ENCODE assay signal across 13 cellular contexts in genomic region chr3:75672142-75672775, GRCh38. TPM values are rescaled to one million over a fixed set of nuclear protein-coding genes. Genes with fewer than 3 reads are reported as not detected.
DNase-seq lines count a peak whose midpoint lies in the region; ATAC-seq and TF ChIP-seq lines count a peak whose summit lies in the region.
"Not testable (repeated sequence)": the region's sequence is repeated elsewhere in the genome, so short reads cannot be mapped to it uniquely, and the experiment has no call there.
"Had no signal": no experiment of that assay in that cellular context is flagged by ENCODE, and none has a peak within 500 bp of the region (broad histone marks: within the 10 kb centered on the region; RNA-seq: fewer than 3 reads in every experiment).

No MANE protein-coding gene starts in this region.

- peak overlapping the region; percentile 74 for H3K4me2 ChIP-seq in MM.1S (ENCODE audit: low read depth, low read length)
- peak overlapping the region; percentile 91 for H3K4me2 ChIP-seq in hepatocyte

- peaks cover 32 to 60% (median 35%) of the 10 kb centered on the region in 3 donors for H3K27me3 Mint-ChIP-seq in naive B cell

- H3K9me2 ChIP-seq in MM.1S (replicated peaks; ENCODE audit: insufficient read depth, low read length); hepatocyte (replicated peaks; ENCODE audit: insufficient read depth): not testable (repeated sequence)

- intact Hi-C loops in spleen (cut with DNase I; ENCODE audit: low total_unique reads): not testable (repeated sequence)

- H3K4me3 Mint-ChIP-seq in naive B cell: peak overlapping the region in 5 of 8 donors; percentile 35 to 83 (median 81)

- H3K27ac Mint-ChIP-seq in naive B cell: peak overlapping the region in 1 of 6 donors; percentile 31

- not testable (repeated sequence) for H3K36me3 ChIP-seq in H7 (replicated peaks; ENCODE audit: control insufficient read depth, insufficient read depth, low read length); MM.1S (replicated peaks; ENCODE audit: insufficient read depth, low read length); hepatocyte (replicated peaks; ENCODE audit: insufficient read depth, low read depth); spleen

- not testable (repeated sequence) for TF ChIP-seq POLR2A in spleen (IDR thresholded peaks at IDR 0.05)

- H3K27me3 ChIP-seq in AG04450 (ENCODE audit: control insufficient read depth, insufficient read depth, low read length): not testable (repeated sequence)
- peaks cover 47% of the 10 kb centered on the region for H3K27me3 ChIP-seq in H7 (ENCODE audit: control insufficient read depth, insufficient read depth, low read length)
- peaks cover 16% of the 10 kb centered on the region for H3K27me3 ChIP-seq in MM.1S (replicated peaks; ENCODE audit: insufficient read depth, low read length)
- H3K27me3 ChIP-seq in hepatocyte: peaks cover 36% of the 10 kb centered on the region
- peaks cover 0 to 68% (median 31%) of the 10 kb centered on the region in 7 donors for H3K27me3 ChIP-seq in spleen (replicated peaks in 1 of 7)

- not testable (repeated sequence) for ATAC-seq in naive B cell (ENCODE audit: low read depth in 2 of 2)

- TF ChIP-seq CTCF in AG04450 (IDR thresholded peaks at IDR 0.05; ENCODE audit: low read depth, low read length) (peak; percentile 37), MM.1S (IDR thresholded peaks at IDR 0.05; ENCODE audit: low read length) (peak; percentile 34), hepatocyte (IDR thresholded peaks at IDR 0.05; ENCODE audit: poor library complexity) (peak; percentile 48), spleen (IDR thresholded peaks at IDR 0.05 in 8 of 11, conservative IDR thresholded peaks at IDR 0.05 in 3 of 11) (peak in 2 of 11 experiments; percentile 4 to 25)
- not testable (repeated sequence) for TF ChIP-seq CTCF in epithelial cell of proximal tubule (conservative IDR thresholded peaks at IDR 0.05; ENCODE audit: low read depth, low read length)

- WGBS in hepatocyte (ENCODE audit: low lambda C conversion rate, missing lambda C conversion rate): 26% methylated on average over 59 of the region's 59 CpGs
- 7 to 16% (median 15%) methylated on average over 47 to 59 of the region's 59 CpGs for WGBS in spleen, 5 donors

- H2AFZ ChIP-seq in MM.1S (ENCODE audit: low read length): peak overlapping the region; percentile 89
- peak overlapping the region; percentile 90 for H2AFZ ChIP-seq in hepatocyte

- H3F3A ChIP-seq in MM.1S (ENCODE audit: insufficient read depth, low read length): not testable (repeated sequence)

- H3K4me3 ChIP-seq in AG04450 (ENCODE audit: low read depth, low read length): peak overlapping the region; percentile 68
- peak overlapping the region; percentile 67 for H3K4me3 ChIP-seq in H7 (ENCODE audit: insufficient read depth, low read depth, low read length)
- peak overlapping the region; percentile 69 for H3K4me3 ChIP-seq in MM.1S (ENCODE audit: low read length)
- H3K4me3 ChIP-seq in epithelial cell of proximal tubule (ENCODE audit: low read depth, low read length): peak overlapping the region; percentile 56
- H3K4me3 ChIP-seq in hepatocyte: peak overlapping the region; percentile 46
- H3K4me3 ChIP-seq in spleen: peak overlapping the region in 6 of 8 donors; percentile 6 to 65 (median 31)

- POLR2A ChIA-PET in AG04450 (lab: Yijun Ruan, JAX): interaction anchor here (1.1 kb wide), 1 partner anchor 113 kb away, joined by 4 read pairs; the partner anchor contains the start of gene ZNF717

- H3K4me1 ChIP-seq in MM.1S (ENCODE audit: low read length); hepatocyte (ENCODE audit: insufficient read depth): not testable (repeated sequence)
- peaks cover 0 to 43% (median 17%) of the 10 kb centered on the region in 6 donors for H3K4me1 ChIP-seq in spleen

- not testable (repeated sequence) for H4K20me1 ChIP-seq in MM.1S (ENCODE audit: insufficient read depth, low read length); hepatocyte (ENCODE audit: insufficient read depth, poor library complexity, severe bottlenecking)

- peaks cover 5 to 47% of the 10 kb centered on the region in 2 donors for H3K36me3 Mint-ChIP-seq in naive B cell

- H3K9me3 ChIP-seq in AG04450 (ENCODE audit: control insufficient read depth, insufficient read depth, low read length): peaks cover 37% of the 10 kb centered on the region
- H3K9me3 ChIP-seq in MM.1S (replicated peaks; ENCODE audit: insufficient read depth, low read length); hepatocyte (ENCODE audit: low read depth): not testable (repeated sequence)
- peaks cover 0 to 60% (median 32%) of the 10 kb centered on the region in 8 donors for H3K9me3 ChIP-seq in spleen

- H3K9me3 Mint-ChIP-seq in naive B cell: peaks cover 19 to 71% (median 52%) of the 10 kb centered on the region in 7 donors

- not testable (repeated sequence) for H3K79me2 ChIP-seq in MM.1S (ENCODE audit: low read length); hepatocyte

- DNase-seq in AG04450 (ENCODE audit: low read depth, low spot score) (peak; percentile 59), H7 (peak; percentile 74), MM.1S (peak; percentile 74), amniotic epithelial cell (ENCODE audit: low read depth) (peak; percentile 76), epithelial cell of proximal tubule (ENCODE audit: low read depth) (peak; percentile 25), hepatocyte (ENCODE audit: low spot score) (peak; percentile 85), spleen (peak; percentile 70)
- not testable (repeated sequence) for DNase-seq in naive B cell

- CTCF ChIA-PET in AG04450 (lab: Charles Lee): interaction anchor here (0.6 to 0.7 kb wide), 2 partner anchors 214 to 248 kb away, joined by 3 read pairs; no protein-coding TSS in a partner anchor

- peak overlapping the region; percentile 58; the same call in 1 of the 2 replicates for H3K9ac ChIP-seq in MM.1S (ENCODE audit: low read length)

- H3K4me1 Mint-ChIP-seq in naive B cell: peaks cover 13 to 31% (median 20%) of the 10 kb centered on the region in 3 donors

- H3K27ac ChIP-seq in AG04450 (ENCODE audit: low read depth, low read length): peak overlapping the region; percentile 98
- H3K27ac ChIP-seq in MM.1S (ENCODE audit: low read length): not testable (repeated sequence)
- H3K27ac ChIP-seq in hepatocyte: peak overlapping the region; percentile 85
- H3K27ac ChIP-seq in spleen: peak overlapping the region in 5 of 8 donors; percentile 66 to 83 (median 77)

RNA-seq across cellular contexts. Expression of gene FRG2C, which starts 8.1 kb away (rescaled TPM):
- polyA plus RNA-seq in AG04450 (2011; rRNA removed) (not detected in 2 replicates), hepatocyte (0.39 TPM in 1 of 2 replicates, not detected in the other), naive B cell (ENCODE audit: low read depth in 6 of 6) (not detected), spleen (not detected)
- polyA minus RNA-seq in AG04450 (2011; rRNA and poly(A)+ RNA removed): not detected in 2 replicates
- total RNA-seq in H7 (2014; rRNA removed; shearing (Covaris generic)): not detected in 2 replicates
- total RNA-seq in epithelial cell of proximal tubule (not detected in 2 replicates), hepatocyte (not detected in 2 replicates), spleen (not detected)
- total RNA-seq: activated CD8-positive, alpha-beta memory T cell treated with anti-CD3 and anti-CD28 coated beads for 36 hours; left colon; prostate gland; Right ventricle myocardium superior had no signal
- polyA plus RNA-seq: BJ had no signal
